In the genomic region with DNA sequence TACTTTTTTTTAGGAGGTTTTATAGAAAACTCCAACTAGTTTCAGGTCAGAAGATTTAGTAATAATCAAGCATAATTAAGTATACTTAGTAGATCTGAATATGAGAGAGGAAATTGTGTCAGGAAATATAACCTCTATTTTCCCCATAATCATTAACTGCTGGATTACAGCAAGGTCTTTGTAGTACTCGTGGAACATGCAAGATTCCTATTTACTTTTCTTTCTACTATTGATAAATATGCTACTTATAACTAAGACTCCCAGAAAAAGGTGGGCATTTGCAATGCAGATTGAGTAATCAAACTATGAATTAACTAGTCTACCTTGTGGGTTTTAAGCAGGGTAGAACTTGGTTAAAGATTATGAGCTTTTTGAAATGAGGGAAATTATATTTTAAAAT, we compare ENCODE assay signal across 35 cellular contexts.
"Had no signal": no experiment of that assay in that cellular context is flagged by ENCODE, and none has a peak within 500 bp of the region (broad histone marks: within the 10 kb centered on the region; RNA-seq: fewer than 3 reads in every experiment).

No MANE protein-coding gene starts in this region.

- H3K9me3 ChIP-seq: adrenal gland, breast epithelium, colonic mucosa had no signal

- H3K4me1 Mint-ChIP-seq: activated CD4-positive, alpha-beta T cell treated with anti-CD3 and anti-CD28 coated beads for 36 hours; activated CD4-positive, alpha-beta T cell treated with anti-CD3 and anti-CD28 coated beads, Interleukin-2, amount 10 ng/mL, durations not matched to agents 24 days and 14 days; activated CD8-positive, alpha-beta memory T cell treated with anti-CD3 and anti-CD28 coated beads, Interleukin-2, amount 10 ng/mL, durations not matched to agents 7 days and 5 days; activated naive CD4-positive, alpha-beta T cell treated with anti-CD3 and anti-CD28 coated beads, Interleukin-2, amount 50 U/mL, for 24 hours; activated naive CD8-positive, alpha-beta T cell treated with anti-CD3 and anti-CD28 coated beads for 36 hours; activated naive CD8-positive, alpha-beta T cell treated with anti-CD3 and anti-CD28 coated beads, Interleukin-2, amount 50 U/mL, for 24 hours; T-cell had no signal

- H3K27me3 Mint-ChIP-seq: activated CD4-positive, alpha-beta memory T cell treated with anti-CD3 and anti-CD28 coated beads for 36 hours; activated CD4-positive, alpha-beta T cell treated with anti-CD3 and anti-CD28 coated beads for 36 hours; activated CD4-positive, alpha-beta T cell treated with anti-CD3 and anti-CD28 coated beads, Interleukin-2, amount 10 ng/mL, durations not matched to agents 24 days and 14 days; activated CD8-positive, alpha-beta memory T cell treated with anti-CD3 and anti-CD28 coated beads, Interleukin-2, amount 10 ng/mL, durations not matched to agents 7 days and 5 days; activated naive CD4-positive, alpha-beta T cell treated with anti-CD3 and anti-CD28 coated beads, Interleukin-2, amount 50 U/mL, for 24 hours; activated naive CD8-positive, alpha-beta T cell treated with anti-CD3 and anti-CD28 coated beads for 36 hours; activated naive CD8-positive, alpha-beta T cell treated with anti-CD3 and anti-CD28 coated beads, Interleukin-2, amount 50 U/mL, for 24 hours; brain; T-cell had no signal

- H3K27me3 ChIP-seq: adrenal gland, breast epithelium, cardiac muscle cell, colonic mucosa had no signal

- H3K9me3 Mint-ChIP-seq: activated CD4-positive, alpha-beta T cell treated with anti-CD3 and anti-CD28 coated beads, Interleukin-2, amount 10 ng/mL, durations not matched to agents 24 days and 14 days; activated naive CD4-positive, alpha-beta T cell treated with anti-CD3 and anti-CD28 coated beads for 36 hours; activated naive CD4-positive, alpha-beta T cell treated with anti-CD3 and anti-CD28 coated beads, Interleukin-2, amount 50 U/mL, for 24 hours; activated naive CD8-positive, alpha-beta T cell treated with anti-CD3 and anti-CD28 coated beads for 36 hours; activated T-helper 1 cell treated with anti-CD3 and anti-CD28 coated beads, Interleukin-12 subunit alpha, Interleukin-12 subunit beta, Interleukin-2, Interleukin-4 antibody, amounts not matched to agents 30 ng/mL and 10 ng/mL and 1 ng/mL, durations not matched to agents 14 hours and 24 hours and 36 hours; activated T-helper 2 cell treated with anti-CD3 and anti-CD28 coated beads, Interferon-gamma antibody, Interleukin-2, Interleukin-4, amounts not matched to agents 10 μg/mL and 5 μg/mL and 100 μg/mL, durations not matched to agents 14 hours and 24 hours and 36 hours; brain; T-helper 1 cell treated with Interleukin-12 subunit alpha and Interleukin-12 subunit beta and Interleukin-4 antibody, amounts not matched to agents 30 μg/mL and 1 μg/mL, for 36 hours had no signal

- H3K36me3 ChIP-seq: adrenal gland, breast epithelium, cardiac muscle cell, colonic mucosa had no signal

- H3K4me3 Mint-ChIP-seq: activated CD4-positive, alpha-beta memory T cell treated with anti-CD3 and anti-CD28 coated beads for 36 hours; activated CD4-positive, alpha-beta T cell treated with anti-CD3 and anti-CD28 coated beads for 36 hours; activated CD4-positive, alpha-beta T cell treated with anti-CD3 and anti-CD28 coated beads, Interleukin-2, amount 10 ng/mL, durations not matched to agents 24 days and 14 days; activated CD8-positive, alpha-beta memory T cell treated with anti-CD3 and anti-CD28 coated beads, Interleukin-2, amount 10 ng/mL, durations not matched to agents 7 days and 5 days; activated CD8-positive, alpha-beta T cell treated with anti-CD3 and anti-CD28 coated beads, Interleukin-2, amount 10 ng/mL, durations not matched to agents 7 days and 5 days; activated naive CD4-positive, alpha-beta T cell treated with anti-CD3 and anti-CD28 coated beads for 36 hours; activated naive CD4-positive, alpha-beta T cell treated with anti-CD3 and anti-CD28 coated beads, Interleukin-2, amount 50 U/mL, for 24 hours; activated naive CD8-positive, alpha-beta T cell treated with anti-CD3 and anti-CD28 coated beads for 36 hours; activated naive CD8-positive, alpha-beta T cell treated with anti-CD3 and anti-CD28 coated beads, Interleukin-2, amount 50 U/mL, for 24 hours; activated T-helper 1 cell treated with anti-CD3 and anti-CD28 coated beads, Interleukin-12 subunit alpha, Interleukin-12 subunit beta, Interleukin-2, Interleukin-4 antibody, amounts not matched to agents 30 ng/mL and 10 ng/mL and 1 ng/mL, durations not matched to agents 14 hours and 24 hours and 36 hours; brain; T-cell; T-helper 1 cell treated with Interleukin-12 subunit alpha and Interleukin-12 subunit beta and Interleukin-4 antibody, amounts not matched to agents 30 μg/mL and 1 μg/mL, for 36 hours had no signal

- ATAC-seq: activated CD4-positive, alpha-beta T cell treated with anti-CD3 and anti-CD28 coated beads for 36 hours; activated CD8-positive, alpha-beta memory T cell treated with anti-CD3 and anti-CD28 coated beads, Interleukin-2, amount 10 ng/mL, durations not matched to agents 7 days and 5 days; activated CD8-positive, alpha-beta T cell treated with anti-CD3 and anti-CD28 coated beads, Interleukin-2, amount 10 ng/mL, durations not matched to agents 7 days and 5 days; activated naive CD8-positive, alpha-beta T cell treated with anti-CD3 and anti-CD28 coated beads, Interleukin-2, amount 50 U/mL, for 24 hours; esophagus mucosa; T-cell had no signal

- FAIRE-seq: endometrium, frontal cortex had no signal

- H3K27ac Mint-ChIP-seq: activated CD4-positive, alpha-beta memory T cell treated with anti-CD3 and anti-CD28 coated beads for 36 hours; activated CD4-positive, alpha-beta T cell treated with anti-CD3 and anti-CD28 coated beads for 36 hours; activated CD4-positive, alpha-beta T cell treated with anti-CD3 and anti-CD28 coated beads, Interleukin-2, amount 10 ng/mL, durations not matched to agents 24 days and 14 days; activated CD8-positive, alpha-beta memory T cell treated with anti-CD3 and anti-CD28 coated beads, Interleukin-2, amount 10 ng/mL, durations not matched to agents 7 days and 5 days; activated CD8-positive, alpha-beta T cell treated with anti-CD3 and anti-CD28 coated beads, Interleukin-2, amount 10 ng/mL, durations not matched to agents 7 days and 5 days; activated naive CD4-positive, alpha-beta T cell treated with anti-CD3 and anti-CD28 coated beads for 36 hours; activated naive CD4-positive, alpha-beta T cell treated with anti-CD3 and anti-CD28 coated beads, Interleukin-2, amount 50 U/mL, for 24 hours; activated naive CD8-positive, alpha-beta T cell treated with anti-CD3 and anti-CD28 coated beads for 36 hours; activated naive CD8-positive, alpha-beta T cell treated with anti-CD3 and anti-CD28 coated beads, Interleukin-2, amount 50 U/mL, for 24 hours; activated T-helper 1 cell treated with anti-CD3 and anti-CD28 coated beads, Interleukin-12 subunit alpha, Interleukin-12 subunit beta, Interleukin-2, Interleukin-4 antibody, amounts not matched to agents 30 ng/mL and 10 ng/mL and 1 ng/mL, durations not matched to agents 14 hours and 24 hours and 36 hours; activated T-helper 2 cell treated with anti-CD3 and anti-CD28 coated beads, Interferon-gamma antibody, Interleukin-2, Interleukin-4, amounts not matched to agents 10 μg/mL and 5 μg/mL and 100 μg/mL, durations not matched to agents 14 hours and 24 hours and 36 hours; brain; T-cell; T-helper 1 cell treated with Interleukin-12 subunit alpha and Interleukin-12 subunit beta and Interleukin-4 antibody, amounts not matched to agents 30 μg/mL and 1 μg/mL, for 36 hours had no signal

- DNase-seq: activated CD4-positive, alpha-beta memory T cell treated with anti-CD3 and anti-CD28 coated beads for 36 hours; activated CD4-positive, alpha-beta T cell treated with anti-CD3 and anti-CD28 coated beads for 36 hours; activated CD4-positive, alpha-beta T cell treated with anti-CD3 and anti-CD28 coated beads, Interleukin-2, amount 10 ng/mL, durations not matched to agents 24 days and 14 days; activated CD4-positive, CD25-positive, alpha-beta regulatory T cell; activated CD4-positive, CD25-positive, alpha-beta regulatory T cell treated with anti-CD3 and anti-CD28 coated beads, Interleukin-2, amount 50 U/mL, for 72 hours; activated CD8-positive, alpha-beta memory T cell treated with anti-CD3 and anti-CD28 coated beads, Interleukin-2, amount 10 ng/mL, durations not matched to agents 7 days and 5 days; activated CD8-positive, alpha-beta memory T cell treated with anti-CD3 and anti-CD28 coated beads, Interleukin-2, amount 50 U/mL, for 4 hours; activated CD8-positive, alpha-beta T cell treated with anti-CD3 and anti-CD28 coated beads, Interleukin-2, amount 10 ng/mL, durations not matched to agents 7 days and 5 days; activated effector memory CD4-positive, alpha-beta T cell treated with anti-CD3 and anti-CD28 coated beads, Interleukin-2, amount 50 U/mL, for 16 hours; activated naive CD4-positive, alpha-beta T cell treated with anti-CD3 and anti-CD28 coated beads for 36 hours; activated naive CD8-positive, alpha-beta T cell treated with anti-CD3 and anti-CD28 coated beads for 36 hours; activated naive CD8-positive, alpha-beta T cell treated with anti-CD3 and anti-CD28 coated beads, Interleukin-2, amount 50 U/mL, for 24 hours; activated T-cell treated with anti-CD3 and anti-CD28 coated beads, Interleukin-2, amount 50 U/mL, for 1 hour; activated T-cell treated with anti-CD3 and anti-CD28 coated beads, Interleukin-2, amount 50 U/mL, for 48 hours; adrenal gland; amygdala; aorta; central memory CD4-positive, alpha-beta T cell; cerebellar nuclear complex; colonic mucosa; effector CD8-positive, alpha-beta T cell; foreskin fibroblast; SW 1271; T-cell; T-helper 9 cell had no signal

- H3K4me3 ChIP-seq: adrenal gland, breast epithelium, cardiac muscle cell, colonic mucosa had no signal

- H3K36me3 Mint-ChIP-seq: activated CD4-positive, alpha-beta memory T cell treated with anti-CD3 and anti-CD28 coated beads for 36 hours; activated CD8-positive, alpha-beta memory T cell treated with anti-CD3 and anti-CD28 coated beads, Interleukin-2, amount 10 ng/mL, durations not matched to agents 7 days and 5 days; activated naive CD4-positive, alpha-beta T cell treated with anti-CD3 and anti-CD28 coated beads, Interleukin-2, amount 50 U/mL, for 24 hours; activated naive CD8-positive, alpha-beta T cell treated with anti-CD3 and anti-CD28 coated beads for 36 hours; brain; T-cell had no signal

- H3K4me1 ChIP-seq: adrenal gland, breast epithelium, colonic mucosa had no signal

- H3K27ac ChIP-seq: adrenal gland, breast epithelium, cardiac muscle cell, colonic mucosa had no signal
